Comparison of ENCODE assay signal across 1 cellular context in the genomic region with DNA sequence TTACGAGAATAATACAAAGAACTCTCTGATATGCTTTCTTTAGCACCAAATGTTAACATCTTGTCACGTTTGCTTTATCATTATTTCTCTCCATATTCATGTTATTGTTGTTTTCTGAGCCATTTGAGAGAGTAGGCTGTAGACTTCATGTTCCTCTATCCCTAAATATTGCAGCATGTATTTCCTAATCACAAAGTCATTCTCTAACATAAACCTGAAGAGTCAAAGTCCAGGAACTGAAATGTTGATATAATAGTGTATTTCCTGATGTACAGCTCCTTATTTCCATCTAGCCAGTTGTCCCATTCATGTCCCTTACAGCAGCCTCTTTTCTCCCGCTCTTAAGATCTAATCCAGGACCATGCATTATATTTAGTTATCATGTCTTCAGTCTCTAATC.
TF ChIP-seq lines count a peak whose summit lies in the region.

No MANE protein-coding gene starts in this region.

TF ChIP-seq in IMR-90, 13 proteins besides CTCF, POLR2A, EP300 and RAD21 (continued from another document):
- TF ChIP-seq USF2 (IDR thresholded peaks at IDR 0.05; ENCODE audit: low read depth, low read length) (no peak), RFX5 (IDR thresholded peaks at IDR 0.05; ENCODE audit: low read depth, low read length) (no peak), MAZ (IDR thresholded peaks at IDR 0.05; ENCODE audit: borderline replicate concordance, low read depth, low read length) (no peak)
TF ChIP-seq in IMR-90: peak in this region for 1.
